In the genomic region with DNA sequence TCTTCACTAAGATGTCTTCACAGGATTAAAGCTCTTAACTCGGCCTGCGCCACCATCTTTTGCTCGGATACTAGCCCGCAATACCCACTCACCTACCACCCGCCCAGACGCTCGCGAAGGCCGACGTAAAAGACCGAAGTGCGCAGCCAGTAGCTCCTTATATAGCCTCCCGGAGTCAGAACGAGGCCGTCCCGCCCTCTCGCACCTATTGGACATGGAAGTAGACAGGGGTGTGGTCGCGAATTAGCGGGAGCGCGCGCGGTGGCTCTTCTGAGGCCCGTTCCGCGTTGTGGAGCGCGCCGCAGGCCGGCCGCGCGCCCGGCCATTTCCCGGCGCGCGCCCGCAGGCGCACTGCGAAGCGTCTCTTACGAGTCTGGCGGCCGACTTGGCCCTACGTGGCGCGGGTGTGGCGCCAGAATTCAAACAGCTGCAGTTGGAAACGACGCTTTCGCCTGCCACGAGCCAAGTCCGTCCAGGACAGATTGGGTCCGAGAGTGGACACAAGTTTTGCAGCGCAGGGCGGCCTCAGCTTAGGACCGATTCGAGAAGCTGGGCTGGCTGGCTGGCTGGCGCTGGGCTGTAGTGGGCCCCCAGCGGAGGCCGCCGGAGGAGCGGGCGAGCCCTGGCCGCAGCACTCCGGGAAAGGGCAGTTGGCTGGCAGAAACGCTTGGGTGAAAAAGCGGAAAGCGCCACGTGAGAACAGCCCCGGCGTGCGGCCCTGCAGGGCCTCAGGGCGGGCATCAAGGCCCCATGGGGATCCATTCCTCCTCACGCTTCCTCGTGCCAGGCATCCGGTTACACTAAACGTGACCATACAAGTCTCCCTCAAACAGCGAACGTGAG, we compare ENCODE assay signal across 8 cellular contexts. TPM values are rescaled to one million over a fixed set of nuclear protein-coding genes. Genes with fewer than 3 reads are reported as not detected.
DNase-seq lines count a peak whose midpoint lies in the region; ATAC-seq and TF ChIP-seq lines count a peak whose summit lies in the region.

No MANE protein-coding gene starts in this region.

- peak; percentile 93 for DNase-seq in DMS53 treated with DMSO at 0.1 percent for 48 hours (lab: John Stamatoyannopoulos, UW; ENCODE audit: unreplicated experiment)
- DNase-seq in Jurkat, Clone E6-1 (ENCODE audit: low read depth, low spot score): peak; percentile 98
- peak; percentile 96 for DNase-seq in PC-3
- DNase-seq in activated T-cell treated with anti-CD3 and anti-CD28 coated beads, Interleukin-2, amount 50 U/mL, for 4 hours: peak; percentile 97
- peak; percentile 100 for DNase-seq in esophagus muscularis mucosa (ENCODE audit: extremely low spot score)
- DNase-seq in myocyte (ENCODE audit: low read depth): peak; percentile 99
- DNase-seq in stimulated activated CD8-positive, alpha-beta memory T cell treated with anti-CD3 and anti-CD28 coated beads, Interleukin-7, amount 100 ng/mL, for 4 hours (ENCODE audit: low read depth in 2 of 2): peak; percentile 96 to 97

- peak overlapping the region; percentile 93 for H3K9ac ChIP-seq in PC-3 (ENCODE audit: low read length)

- no peak for TF ChIP-seq EP300 in esophagus muscularis mucosa (IDR thresholded peaks at IDR 0.05)

- peaks cover 44% of the 10 kb centered on the region for H4K20me1 ChIP-seq in PC-3 (ENCODE audit: low read length)

- TF ChIP-seq CTCF in PC-3 (conservative IDR thresholded peaks at IDR 0.05; ENCODE audit: low read depth, low read length) (no peak), esophagus muscularis mucosa (IDR thresholded peaks at IDR 0.05) (peak in 1 of 3 experiments; percentile 14)

- peak overlapping the region; percentile 91 for H3K4me3 Mint-ChIP-seq in activated T-cell treated with anti-CD3 and anti-CD28 coated beads, Interleukin-2, amount 50 U/mL, for 4 hours

- H3K79me2 ChIP-seq in PC-3 (ENCODE audit: low read length): peaks cover 74% of the 10 kb centered on the region

- H3F3A ChIP-seq in PC-3 (ENCODE audit: low read length, unreplicated experiment): peaks cover 3% of the 10 kb centered on the region

- peaks cover 45% of the 10 kb centered on the region for H3K36me3 Mint-ChIP-seq in activated T-cell treated with anti-CD3 and anti-CD28 coated beads, Interleukin-2, amount 50 U/mL, for 4 hours (ENCODE audit: insufficient read depth)

- peaks cover 36% of the 10 kb centered on the region for H3K4me1 Mint-ChIP-seq in activated T-cell treated with anti-CD3 and anti-CD28 coated beads, Interleukin-2, amount 50 U/mL, for 4 hours (ENCODE audit: low read depth)

- 1% methylated on average over 40 of the region's 82 CpGs for whole genome bisulfite sequencing in esophagus muscularis mucosa

- CTCF ChIA-PET in PC-3 (lab: Charles Lee): interaction anchor here (0.7 kb wide), 1 partner anchor 215 kb away, joined by 4 read pairs; no protein-coding TSS in a partner anchor

- H3K27me3 Mint-ChIP-seq in activated T-cell treated with anti-CD3 and anti-CD28 coated beads, Interleukin-2, amount 50 U/mL, for 4 hours (ENCODE audit: low read depth): peaks cover 2% of the 10 kb centered on the region

- POLR2A ChIA-PET in PC-3 (lab: Charles Lee; ENCODE audit: unreplicated experiment): interaction anchor here (0.6 to 1.5 kb wide), 10 partner anchors 9 to 507 kb away, joined by 3 to 60 read pairs (median 4); partner anchors contain the start of gene SYNCRIP

- no peaks in the 10 kb centered on the region for H3K9me3 Mint-ChIP-seq in activated T-cell treated with anti-CD3 and anti-CD28 coated beads, Interleukin-2, amount 50 U/mL, for 4 hours

- H3K4me2 ChIP-seq in PC-3 (ENCODE audit: low read length): peak overlapping the region; percentile 98

- no peaks in the 10 kb centered on the region for H3K9me2 ChIP-seq in PC-3 (replicated peaks; ENCODE audit: low read length)

- H3K27ac ChIP-seq in PC-3 (ENCODE audit: low read length) (peak overlapping the region; percentile 89), esophagus muscularis mucosa (replicated peaks in 1 of 4) (peak overlapping the region; percentile 90 to 92 (median 91))

- ATAC-seq in GM21717 (IDR thresholded peaks at IDR 0.05; ENCODE audit: unreplicated experiment) (peak; percentile 84), PC-3 (peak; percentile 83)
- ATAC-seq in activated T-cell treated with anti-CD3 and anti-CD28 coated beads, Interleukin-2, amount 50 U/mL, for 4 hours: peak; percentile 89 to 91

- H3K36me3 ChIP-seq in PC-3 (ENCODE audit: low read depth, low read length) (peaks cover 33% of the 10 kb centered on the region), esophagus muscularis mucosa (peaks cover 0 to 6% (median 2%) of the 10 kb centered on the region in 4 donors)

- H2AFZ ChIP-seq in PC-3 (ENCODE audit: low read length): peak overlapping the region; percentile 77

- intact Hi-C loops in PC-3 (cut with micrococcal nuclease): loop anchor here (1.0 to 10.0 kb wide), 3 partner anchors 36 to 84 kb away; partner anchors contain the start of gene SNX14
- intact Hi-C loops in esophagus muscularis mucosa (cut with DNase I): loop anchor here (1.0 to 2.0 kb wide), 2 partner anchors 37 to 86 kb away; partner anchors contain the start of genes SNX14 and SYNCRIP

- BruUV-seq in PC-3 (replicated peaks; lab: Mats Ljungman, UMichigan): no TSS peak

- TF ChIP-seq POLR2A in esophagus muscularis mucosa (IDR thresholded peaks at IDR 0.05; ENCODE audit: low read depth): peak; percentile 99

- H3K4me3 ChIP-seq in Jurkat, Clone E6-1 (ENCODE audit: low read length): peak overlapping the region; percentile 96
- H3K4me3 ChIP-seq in PC-3 (ENCODE audit: low read length) (peak overlapping the region; percentile 99), esophagus muscularis mucosa (peak overlapping the region; percentile 75 to 85 (median 78))

- no peaks in the 10 kb centered on the region for H3K9me3 ChIP-seq in PC-3 (ENCODE audit: low read length)
- H3K9me3 ChIP-seq in esophagus muscularis mucosa: no peaks in the 10 kb centered on the region

- H3K4me1 ChIP-seq in PC-3 (ENCODE audit: insufficient read depth, low read length) (peaks cover 25% of the 10 kb centered on the region), esophagus muscularis mucosa (peaks cover 21 to 43% (median 38%) of the 10 kb centered on the region in 4 donors)

- no peaks in the 10 kb centered on the region for H3K27me3 ChIP-seq in PC-3 (ENCODE audit: low read length)
- no peaks in the 10 kb centered on the region for H3K27me3 ChIP-seq in esophagus muscularis mucosa

RNA-seq across cellular contexts. Expression of gene SYNCRIP, which starts 36.1 kb away (rescaled TPM):
- 86.6 TPM for polyA plus RNA-seq in Jurkat, Clone E6-1 (2012; ENCODE audit: insufficient read depth, insufficient read length)
- 63.8 and 76.6 TPM in 2 replicates for total RNA-seq in PC-3 (2014; rRNA removed)
- total RNA-seq in activated T-cell treated with anti-CD3 and anti-CD28 coated beads, Interleukin-2, amount 50 U/mL, for 4 hours: 100 to 1,000 TPM; 248 to 285 (median 283) TPM
- total RNA-seq in esophagus muscularis mucosa: 10 to 100 TPM; 74.4 to 88.1 (median 80.7) TPM
- total RNA-seq in myocyte: 76.5 and 91.3 TPM in 2 replicates
- 66.1 TPM for polyA plus RNA-seq in myocyte (2012)

Comparison
In these comparisons a context has a peak if more than half of its experiments do, and no peak if none do; other contexts are left out.
1. Peak in every context shown above with its lines: DNase-seq, ATAC-seq, H3K4me3 ChIP-seq and H3K27ac ChIP-seq.